Comparison of ENCODE assay signal across 20 cellular contexts in the genomic region with DNA sequence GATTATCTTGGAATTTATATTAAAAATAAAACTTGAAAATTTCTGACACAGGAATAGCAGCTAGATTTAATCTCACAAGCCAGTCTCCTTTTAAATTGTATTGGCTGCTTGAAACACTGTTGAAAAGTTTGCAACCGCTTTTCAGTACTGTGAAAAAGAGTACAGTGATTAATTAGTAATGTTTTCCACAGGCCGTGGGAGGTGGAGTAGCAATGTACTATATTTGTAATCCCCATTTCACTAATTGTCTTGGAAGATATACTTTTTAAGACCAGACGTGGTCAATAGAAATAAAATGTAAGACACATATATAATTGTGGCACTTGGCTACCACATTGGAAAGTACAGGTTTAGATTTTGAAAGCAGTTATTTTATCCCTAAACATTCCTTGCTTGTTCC. TPM values are rescaled to one million over a fixed set of nuclear protein-coding genes. Genes with fewer than 3 reads are reported as not detected.
"Had no signal": no experiment of that assay in that cellular context is flagged by ENCODE, and none has a peak within 500 bp of the region (broad histone marks: within the 10 kb centered on the region; RNA-seq: fewer than 3 reads in every experiment).

No MANE protein-coding gene starts in this region.

- H3K9me3 ChIP-seq: breast epithelium, SJSA1, suprapubic skin had no signal

- H3K9me3 Mint-ChIP-seq: activated naive CD4-positive, alpha-beta T cell treated with anti-CD3 and anti-CD28 coated beads, Interleukin-2, amount 50 U/mL, for 72 hours; mesothelial cell of epicardium; stimulated activated memory B cell treated with anti-CD40 and anti-IgM and Interleukin-4, amounts not matched to agents 10 μg/mL and 1 μg/mL and 100 μg/mL, for 72 hours; type B pancreatic cell had no signal

- H3K4me3 ChIP-seq: breast epithelium, dorsolateral prefrontal cortex, SJSA1, suprapubic skin had no signal

- DNase-seq: activated CD4-positive, alpha-beta T cell treated with anti-CD3 and anti-CD28 coated beads for 1 hour; activated CD8-positive, alpha-beta memory T cell treated with anti-CD3 and anti-CD28 coated beads for 24 hours; aorta; dorsolateral prefrontal cortex; hypothalamus; kidney glomerular epithelial cell; retina; T-helper 9 cell had no signal

- H3K27ac Mint-ChIP-seq: stimulated activated memory B cell treated with anti-CD40 and anti-IgM and Interleukin-4, amounts not matched to agents 10 μg/mL and 1 μg/mL and 100 μg/mL, for 72 hours; type B pancreatic cell had no signal

- H3K27ac ChIP-seq: breast epithelium, SJSA1, suprapubic skin had no signal

- H3K4me1 Mint-ChIP-seq: stimulated activated memory B cell treated with anti-CD40 and anti-IgM and Interleukin-4, amounts not matched to agents 10 μg/mL and 1 μg/mL and 100 μg/mL, for 72 hours had no signal

- H3K4me3 Mint-ChIP-seq: mesothelial cell of epicardium; stimulated activated memory B cell treated with anti-CD40 and anti-IgM and Interleukin-4, amounts not matched to agents 10 μg/mL and 1 μg/mL and 100 μg/mL, for 72 hours; type B pancreatic cell had no signal

- H3K4me1 ChIP-seq: breast epithelium, SJSA1, suprapubic skin had no signal

- ATAC-seq: activated naive CD4-positive, alpha-beta T cell treated with anti-CD3 and anti-CD28 coated beads, Interleukin-2, amount 50 U/mL, for 72 hours; esophagus mucosa; stimulated activated memory B cell treated with anti-CD40 and anti-IgM and Interleukin-4, amounts not matched to agents 10 μg/mL and 1 μg/mL and 100 μg/mL, for 72 hours had no signal

- H3K27me3 Mint-ChIP-seq: stimulated activated memory B cell treated with anti-CD40 and anti-IgM and Interleukin-4, amounts not matched to agents 10 μg/mL and 1 μg/mL and 100 μg/mL, for 72 hours; type B pancreatic cell had no signal

- H3K27me3 ChIP-seq: breast epithelium, dorsolateral prefrontal cortex, SJSA1, suprapubic skin had no signal

RNA-seq across cellular contexts. Expression of a gene that starts 40.8 kb away (rescaled TPM):
- total RNA-seq: aorta, breast epithelium, esophagus mucosa, glomerular endothelial cell, lower leg skin, mesothelial cell of epicardium, myocyte, SJSA1, skeletal muscle tissue, suprapubic skin had no signal
- polyA plus RNA-seq: aorta had no signal
